In genomic region chr14:104677506-104678332, GRCh38 we compare ENCODE assay signal across 1 cellular context.
A peak's percentile ranks its signal among the peaks of the same experiment; 100 is the strongest.
TF ChIP-seq lines count a peak whose summit lies in the region.

No MANE protein-coding gene starts in this region.

TF ChIP-seq in WTC11, 78 proteins besides CTCF, POLR2A, EP300 and RAD21 (continued from another document and continues in another):
- no peak for TF ChIP-seq USF2 (CRISPR knock-in tag; IDR thresholded peaks at IDR 0.05)
- peak; percentile 62; the same call in 1 of the 2 replicates for TF ChIP-seq MYBL2 (CRISPR knock-in tag; IDR thresholded peaks at IDR 0.05)
- no peak for TF ChIP-seq NFYB (CRISPR knock-in tag; conservative IDR thresholded peaks at IDR 0.05; ENCODE audit: low read depth)
- TF ChIP-seq ARID4B (CRISPR knock-in tag; IDR thresholded peaks at IDR 0.05; ENCODE audit: borderline replicate concordance) = peak; percentile 53; the same call in 1 of the 2 replicates
- TF ChIP-seq RELA (CRISPR knock-in tag; IDR thresholded peaks at IDR 0.05; ENCODE audit: borderline replicate concordance) = no peak
- TF ChIP-seq AFF4 (CRISPR knock-in tag; IDR thresholded peaks at IDR 0.05; ENCODE audit: borderline replicate concordance) = no peak
- TF ChIP-seq ZNF423 (CRISPR knock-in tag; IDR thresholded peaks at IDR 0.05) = no peak
- TF ChIP-seq SMAD4 (CRISPR knock-in tag; IDR thresholded peaks at IDR 0.05) = no peak
- TF ChIP-seq ELF4 (CRISPR knock-in tag; IDR thresholded peaks at IDR 0.05; ENCODE audit: low read depth) = no peak
- TF ChIP-seq ZSCAN18 (CRISPR knock-in tag; IDR thresholded peaks at IDR 0.05) = no peak
- TF ChIP-seq USF1 (CRISPR knock-in tag; IDR thresholded peaks at IDR 0.05) = peak; percentile 5; the same call in 1 of the 2 replicates
- 0 out of 2 replicates have a peak, but pooled peaks have one; percentile 22 for TF ChIP-seq FOXK1 (CRISPR knock-in tag; IDR thresholded peaks at IDR 0.05)
- no peak for TF ChIP-seq ZNF671 (CRISPR knock-in tag; IDR thresholded peaks at IDR 0.05)
- TF ChIP-seq SMAD3 (CRISPR knock-in tag; IDR thresholded peaks at IDR 0.05; ENCODE audit: borderline replicate concordance) = 0 out of 2 replicates have a peak, but pooled peaks have one; percentile 37
- TF ChIP-seq EMX1 (CRISPR knock-in tag; IDR thresholded peaks at IDR 0.05) = 0 out of 2 replicates have a peak, but pooled peaks have one; percentile 40
- TF ChIP-seq PREB (CRISPR knock-in tag; IDR thresholded peaks at IDR 0.05; ENCODE audit: borderline replicate concordance) = no peak
- TF ChIP-seq JAZF1 (CRISPR knock-in tag; IDR thresholded peaks at IDR 0.05) = no peak
- TF ChIP-seq FOXP1 (CRISPR knock-in tag; IDR thresholded peaks at IDR 0.05; ENCODE audit: borderline replicate concordance) = peak; percentile 49; the same call in 1 of the 2 replicates
- no peak for TF ChIP-seq ZNF396 (CRISPR knock-in tag; IDR thresholded peaks at IDR 0.05; ENCODE audit: borderline replicate concordance)
- TF ChIP-seq NR1H2 (CRISPR knock-in tag; IDR thresholded peaks at IDR 0.05) = no peak
- no peak for TF ChIP-seq ZBTB21 (CRISPR knock-in tag; IDR thresholded peaks at IDR 0.05; ENCODE audit: borderline replicate concordance)
- no peak for TF ChIP-seq PRDM15 (CRISPR knock-in tag; IDR thresholded peaks at IDR 0.05)
- no peak for TF ChIP-seq PRRX2 (CRISPR knock-in tag; IDR thresholded peaks at IDR 0.05)
- TF ChIP-seq ZNF281 (CRISPR knock-in tag; IDR thresholded peaks at IDR 0.05) = 0 out of 2 replicates have a peak, but pooled peaks have one; percentile 48
- TF ChIP-seq FOXJ3 (CRISPR knock-in tag; IDR thresholded peaks at IDR 0.05; ENCODE audit: borderline replicate concordance) = no peak
- no peak for TF ChIP-seq HMGXB4 (CRISPR knock-in tag; IDR thresholded peaks at IDR 0.05)
- no peak for TF ChIP-seq SOX15 (CRISPR knock-in tag; IDR thresholded peaks at IDR 0.05)
- TF ChIP-seq ERG (CRISPR knock-in tag; IDR thresholded peaks at IDR 0.05) = no peak; the same call in 1 of the 2 replicates
- no peak for TF ChIP-seq ETV6 (CRISPR knock-in tag; IDR thresholded peaks at IDR 0.05)
